Comparison of ENCODE assay signal across 8 cellular contexts in genomic region chr1:53238197-53239155, GRCh38. TPM values are rescaled to one million over a fixed set of nuclear protein-coding genes. Genes with fewer than 3 reads are reported as not detected.
DNase-seq lines count a peak whose midpoint lies in the region; ATAC-seq, FAIRE-seq and TF ChIP-seq lines count a peak whose summit lies in the region.

MAGOH (minus strand) TSS chr1:53238518; CDS start chr1:53238448, 70 bp downstream.

- peak within 1 kb of the TSS; percentile 81 for H3K4me3 Mint-ChIP-seq in Calu3 (ENCODE audit: low read depth, unreplicated experiment)
- H3K4me3 Mint-ChIP-seq in mesothelial cell of epicardium = peak within 1 kb of the TSS; percentile 96

- peak within 1 kb of the TSS; percentile 97 for H3K4me3 ChIP-seq in HUES64 (ENCODE audit: low read length)
- H3K4me3 ChIP-seq in OCI-LY1 (ENCODE audit: low read depth, low read length, poor library complexity, severe bottlenecking) = peak within 1 kb of the TSS; percentile 97

- intact Hi-C loops in Calu3 (cut with micrococcal nuclease; ENCODE audit: unreplicated experiment) = no loop called here

- H3K9ac ChIP-seq in HUES64 (ENCODE audit: low read depth, low read length) (peak within 1 kb of the TSS; percentile 82), OCI-LY1 (ENCODE audit: low read length) (peak within 1 kb of the TSS; percentile 94)

- no peak within 1 kb of the TSS for H2AFZ ChIP-seq in OCI-LY1 (ENCODE audit: low read length)

- H3K27ac Mint-ChIP-seq in Calu3 (ENCODE audit: unreplicated experiment) (peak within 1 kb of the TSS; percentile 95), mesothelial cell of epicardium (peak within 1 kb of the TSS; percentile 98)

- H3K9me3 ChIP-seq in HUES64 (ENCODE audit: insufficient read depth, low read depth, low read length) = no peaks in the 10 kb centered on the region
- H3K9me3 ChIP-seq in OCI-LY1 (ENCODE audit: low read length) = no peaks in the 10 kb centered on the region

- FAIRE-seq in endometrium (lab: Jason Lieb, UNC) = peak; percentile 92

- peak; percentile 99 for ATAC-seq in GM21447 (IDR thresholded peaks at IDR 0.05; ENCODE audit: unreplicated experiment)

- H3K9me3 Mint-ChIP-seq in Calu3 (ENCODE audit: low read depth, unreplicated experiment) (no peaks in the 10 kb centered on the region), mesothelial cell of epicardium (no peaks in the 10 kb centered on the region)

- H3K27me3 Mint-ChIP-seq in Calu3 (ENCODE audit: unreplicated experiment) (no peaks in the 10 kb centered on the region), mesothelial cell of epicardium (ENCODE audit: low read depth) (peaks cover 2% of the 10 kb centered on the region)

- TF ChIP-seq CTCF in Calu3 (IDR thresholded peaks at IDR 0.05; ENCODE audit: unreplicated experiment) = no peak
- TF ChIP-seq CTCF in OCI-LY1 (IDR thresholded peaks at IDR 0.05; ENCODE audit: low read length) = no peak
- no peak for TF ChIP-seq CTCF in mesothelial cell of epicardium (IDR thresholded peaks at IDR 0.05; ENCODE audit: unreplicated experiment)

- H3K36me3 Mint-ChIP-seq in Calu3 (ENCODE audit: insufficient read depth, unreplicated experiment) (peaks cover 32% of the 10 kb centered on the region), mesothelial cell of epicardium (peaks cover 8% of the 10 kb centered on the region)

- no peaks in the 10 kb centered on the region for H3K9me2 ChIP-seq in OCI-LY1 (ENCODE audit: low read depth, low read length)

- no peaks in the 10 kb centered on the region; the same call in 1 of the 2 replicates for H3K4me1 ChIP-seq in HUES64 (ENCODE audit: insufficient read depth, low read length)
- H3K4me1 ChIP-seq in OCI-LY1 (ENCODE audit: insufficient read depth, low read length, severe bottlenecking) = peaks cover 19% of the 10 kb centered on the region

- H3K36me3 ChIP-seq in HUES64 (ENCODE audit: insufficient read depth, low read length) (peaks cover 31% of the 10 kb centered on the region), OCI-LY1 (ENCODE audit: insufficient read depth, low read length) (peaks cover 29% of the 10 kb centered on the region)

- peak within 1 kb of the TSS; percentile 72; the same call in 1 of the 2 replicates for H3K27ac ChIP-seq in HUES64 (ENCODE audit: low read depth, low read length)
- no peak within 1 kb of the TSS for H3K27ac ChIP-seq in OCI-LY1 (ENCODE audit: low read depth, low read length, poor library complexity, severe bottlenecking)

- H3K27me3 ChIP-seq in HUES64 (ENCODE audit: insufficient read depth, low read length) = no peaks in the 10 kb centered on the region
- no peaks in the 10 kb centered on the region for H3K27me3 ChIP-seq in OCI-LY1 (ENCODE audit: insufficient read depth, low read length)

- DNase-seq in Calu3 (peak; percentile 95), mesothelial cell of epicardium (ENCODE audit: low spot score in 2 of 2, unreplicated experiment in 2 of 2) (peak; percentile 87 to 97)
- peak; percentile 96 for DNase-seq in activated CD8-positive, alpha-beta memory T cell treated with anti-CD3 and anti-CD28 coated beads, Interleukin-2, amount 50 U/mL, for 4 hours
- peak; percentile 92 to 93 for DNase-seq in stimulated activated CD8-positive, alpha-beta memory T cell treated with anti-CD3 and anti-CD28 coated beads, Interleukin-15, amount 100 ng/mL, for 48 hours (ENCODE audit: low read depth in 2 of 2)

- H3K4me2 ChIP-seq in OCI-LY1 (ENCODE audit: low read length) = peak within 1 kb of the TSS; percentile 97

- no peaks in the 10 kb centered on the region for H4K20me1 ChIP-seq in OCI-LY1 (ENCODE audit: insufficient read depth, low read length)

- H3K4me1 Mint-ChIP-seq in Calu3 (ENCODE audit: low read depth, unreplicated experiment) = peaks cover 22% of the 10 kb centered on the region
- peaks cover 21% of the 10 kb centered on the region for H3K4me1 Mint-ChIP-seq in mesothelial cell of epicardium

- TSS peak; percentile 96 for BruUV-seq in Calu3 (replicated peaks; lab: Mats Ljungman, UMichigan)

- no peaks in the 10 kb centered on the region for H3F3A ChIP-seq in OCI-LY1 (ENCODE audit: insufficient read depth, low read length)

- H3K79me2 ChIP-seq in OCI-LY1 (ENCODE audit: insufficient read depth, low read length) = peaks cover 10% of the 10 kb centered on the region

- CTCF ChIA-PET in Calu3 (lab: Charles Lee) = no interaction called here

- WGBS in HUES64 = 3% methylated on average over 64 of the region's 64 CpGs

RNA-seq across cellular contexts. Expression of gene MAGOH, which starts in this region (rescaled TPM):
- total RNA-seq in Calu3 (2022) = 61.9 and 70.2 TPM in 2 replicates
- polyA plus RNA-seq in HUES64 (2013, experiment 1 of 2) = 93.2 TPM
- polyA plus RNA-seq in HUES64 (2013, experiment 2 of 2) = 101 TPM
- total RNA-seq in mesothelial cell of epicardium = 57.6 to 61.1 TPM (median 59.0 TPM) in 3 replicates
